8 cellular contexts compared by ENCODE assay signal in genomic region chr11:12674571-12674935, GRCh38. TPM values are rescaled to one million over a fixed set of nuclear protein-coding genes. Genes with fewer than 3 reads are reported as not detected.
DNase-seq lines count a peak whose midpoint lies in the region; ATAC-seq and TF ChIP-seq lines count a peak whose summit lies in the region.

No MANE protein-coding gene starts in this region.

- H3K36me3 ChIP-seq in Peyer's patch (no peaks in the 10 kb centered on the region), cardiac muscle cell (no peaks in the 10 kb centered on the region)

- H3K9me3 ChIP-seq in Peyer's patch (no peaks in the 10 kb centered on the region), cardiac muscle cell (ENCODE audit: low read depth) (no peaks in the 10 kb centered on the region)

- peak overlapping the region; percentile 48 to 93 (median 69) for H3K4me3 ChIP-seq in Peyer's patch
- H3K4me3 ChIP-seq in cardiac muscle cell: peak overlapping the region; percentile 93
- peak overlapping the region; percentile 50 to 89 (median 75) for H3K4me3 ChIP-seq in skin epidermis

- TF ChIP-seq POLR2A in Peyer's patch (IDR thresholded peaks at IDR 0.05): no peak

- peaks cover 0 to 4% (median 0%) of the 10 kb centered on the region in 4 donors for H3K4me1 ChIP-seq in Peyer's patch
- H3K4me1 ChIP-seq in cardiac muscle cell (ENCODE audit: low read depth): peaks cover 28% of the 10 kb centered on the region

- peak; percentile 32 for ATAC-seq in GM21576 (IDR thresholded peaks at IDR 0.05; ENCODE audit: unreplicated experiment)

- DNase-seq in Daoy (ENCODE audit: low read depth) (peak; percentile 44), Peyer's patch (no peak), cardiac muscle cell (ENCODE audit: low read depth in 1 of 2, low spot score in 1 of 2) (peak in 1 of 2 donors; percentile 60), HT-29 (ENCODE audit: low spot score) (no peak), DMS 273 treated with DMSO at 0.1 percent for 48 hours (lab: John Stamatoyannopoulos, UW) (no peak), NCI-H774 (lab: John Stamatoyannopoulos, UW) (no peak)

- H3K27ac ChIP-seq in Peyer's patch (peak overlapping the region; percentile 78 to 100 (median 93)), cardiac muscle cell (peak overlapping the region; percentile 100), skin epidermis (peak overlapping the region; percentile 61 to 98 (median 87))

- TF ChIP-seq CTCF in Peyer's patch (IDR thresholded peaks at IDR 0.05) (no peak), cardiac muscle cell (IDR thresholded peaks at IDR 0.05; ENCODE audit: low read depth, low read length) (no peak)

- no peaks in the 10 kb centered on the region for H3K27me3 ChIP-seq in Peyer's patch
- no peaks in the 10 kb centered on the region for H3K27me3 ChIP-seq in cardiac muscle cell

RNA-seq across cellular contexts. Expression of gene TEAD1, which starts 0.3 kb away (rescaled TPM):
- 37.2 and 55.4 TPM in 2 replicates for total RNA-seq in Daoy (2014; rRNA removed; shearing (Covaris generic))
- total RNA-seq in Peyer's patch (100 to 1,000 TPM in 1 of 4 donors, 10 to 100 TPM in 3; 34.5 to 125 (median 65.1) TPM), cardiac muscle cell (73.9 and 105 TPM in 2 replicates)
- 45.9 and 52.0 TPM in 2 replicates for polyA plus RNA-seq in cardiac muscle cell
- total RNA-seq in HT-29 (2014; rRNA removed; shearing (Covaris generic)): 99.5 and 102 TPM in 2 replicates
